In genomic region chr2:219278655-219279150, GRCh38 we compare ENCODE assay signal across 8 cellular contexts. TPM values are rescaled to one million over a fixed set of nuclear protein-coding genes. Genes with fewer than 3 reads are reported as not detected.
DNase-seq lines count a peak whose midpoint lies in the region; ATAC-seq and TF ChIP-seq lines count a peak whose summit lies in the region.

No MANE protein-coding gene starts in this region.

- H3K4me1 Mint-ChIP-seq in activated CD8-positive, alpha-beta T cell treated with anti-CD3 and anti-CD28 coated beads, Interleukin-2, amount 10 ng/mL, durations not matched to agents 7 days and 5 days (ENCODE audit: low read depth), result peaks cover 42% of the 10 kb centered on the region
- peaks cover 59% of the 10 kb centered on the region for H3K4me1 Mint-ChIP-seq in stimulated activated naive CD8-positive, alpha-beta T cell treated with anti-CD3 and anti-CD28 coated beads, Interleukin-15, amount 100 ng/mL, for 72 hours

- peaks cover 6% of the 10 kb centered on the region for H3K4me1 ChIP-seq in HEK293 (ENCODE audit: control insufficient read depth, insufficient read depth, low read length)
- H3K4me1 ChIP-seq in iPS DF 6.9 (ENCODE audit: control insufficient read depth, insufficient read depth, low read length), result peaks cover 9% of the 10 kb centered on the region; the same call in 1 of the 2 replicates

- peak overlapping the region; percentile 54 for H3K4me3 ChIP-seq in HEK293 (ENCODE audit: low read depth, low read length)
- peak overlapping the region; percentile 38; the same call in 1 of the 2 replicates for H3K4me3 ChIP-seq in iPS DF 6.9 (ENCODE audit: low read length)

- no peaks in the 10 kb centered on the region for H3K27me3 ChIP-seq in iPS DF 6.9 (ENCODE audit: control insufficient read depth, insufficient read depth, low read length)

- peaks cover 25% of the 10 kb centered on the region for H3K36me3 Mint-ChIP-seq in activated CD8-positive, alpha-beta T cell treated with anti-CD3 and anti-CD28 coated beads, Interleukin-2, amount 10 ng/mL, durations not matched to agents 7 days and 5 days (ENCODE audit: low read depth)

- no peaks in the 10 kb centered on the region for H3K9me3 ChIP-seq in HEK293 (ENCODE audit: control insufficient read depth, insufficient read depth, low read depth, low read length)
- no peaks in the 10 kb centered on the region for H3K9me3 ChIP-seq in iPS DF 6.9 (ENCODE audit: control insufficient read depth, insufficient read depth, low read length)

- peaks cover 0 to 35% of the 10 kb centered on the region in 2 experiments; a peak in 1 of 3 replicates for H3K36me3 ChIP-seq in HEK293 (ENCODE audit: control insufficient read depth in 2 of 2, insufficient read depth in 1 of 2, low read length in 2 of 2)
- H3K36me3 ChIP-seq in iPS DF 6.9 (ENCODE audit: control insufficient read depth, insufficient read depth, low read length), result no peaks in the 10 kb centered on the region

- no peak for DNase-seq in activated CD8-positive, alpha-beta T cell treated with anti-CD3 and anti-CD28 coated beads, Interleukin-2, amount 10 ng/mL, durations not matched to agents 7 days and 5 days
- no peak for DNase-seq in iPS DF 6.9 (ENCODE audit: low read depth, low spot score)
- DNase-seq in stimulated activated naive CD8-positive, alpha-beta T cell treated with anti-CD3 and anti-CD28 coated beads, Interleukin-15, amount 100 ng/mL, for 72 hours, result no peak
- no peak for DNase-seq in stimulated activated CD8-positive, alpha-beta memory T cell treated with anti-CD3 and anti-CD28 coated beads, Interleukin-4, amount 100 ng/mL, for 48 hours
- DNase-seq in RKO (ENCODE audit: low spot score), result no peak

- no peaks in the 10 kb centered on the region for H3K9me3 Mint-ChIP-seq in activated CD8-positive, alpha-beta T cell treated with anti-CD3 and anti-CD28 coated beads, Interleukin-2, amount 10 ng/mL, durations not matched to agents 7 days and 5 days (ENCODE audit: insufficient read depth)
- H3K9me3 Mint-ChIP-seq in stimulated activated naive CD8-positive, alpha-beta T cell treated with anti-CD3 and anti-CD28 coated beads, Interleukin-15, amount 100 ng/mL, for 72 hours, result no peaks in the 10 kb centered on the region

- peak overlapping the region; percentile 45 for H3K27ac ChIP-seq in HEK293 (ENCODE audit: extremely low read depth, low read depth, low read length)
- H3K27ac ChIP-seq in iPS DF 6.9 (ENCODE audit: low read length), result no peak overlapping the region

- H3K27me3 Mint-ChIP-seq in activated CD8-positive, alpha-beta T cell treated with anti-CD3 and anti-CD28 coated beads, Interleukin-2, amount 10 ng/mL, durations not matched to agents 7 days and 5 days (ENCODE audit: low read depth), result no peaks in the 10 kb centered on the region
- H3K27me3 Mint-ChIP-seq in stimulated activated naive CD8-positive, alpha-beta T cell treated with anti-CD3 and anti-CD28 coated beads, Interleukin-15, amount 100 ng/mL, for 72 hours, result no peaks in the 10 kb centered on the region

- CTCF ChIA-PET in HEK293 (lab: Yijun Ruan, JAX), result interaction anchor here (0.6 to 15.0 kb wide), 18 partner anchors 8 to 1007 kb away, joined by 3 to 297 read pairs (median 4); partner anchors contain the start of genes GLB1L, STK16, TUBA4A and TUBA4B
- CTCF ChIA-PET in activated CD8-positive, alpha-beta T cell treated with anti-CD3 and anti-CD28 coated beads, Interleukin-2, amount 10 ng/mL, durations not matched to agents 7 days and 5 days (lab: Charles Lee), result interaction anchor here (0.6 to 13.6 kb wide), 20 partner anchors 10 to 403 kb away, joined by 3 to 239 read pairs (median 8); partner anchors contain the start of genes CNPPD1, GLB1L, PTPRN and SLC23A3

- TF ChIP-seq CTCF in HEK293 (tag by site-specific recombination; IDR thresholded peaks at IDR 0.05), result no peak

- peak overlapping the region; percentile 98 for H3K27ac Mint-ChIP-seq in activated CD8-positive, alpha-beta T cell treated with anti-CD3 and anti-CD28 coated beads, Interleukin-2, amount 10 ng/mL, durations not matched to agents 7 days and 5 days
- H3K27ac Mint-ChIP-seq in stimulated activated naive CD8-positive, alpha-beta T cell treated with anti-CD3 and anti-CD28 coated beads, Interleukin-15, amount 100 ng/mL, for 72 hours, result peak overlapping the region; percentile 94 to 99

- no peak for ATAC-seq in activated CD8-positive, alpha-beta T cell treated with anti-CD3 and anti-CD28 coated beads, Interleukin-2, amount 10 ng/mL, durations not matched to agents 7 days and 5 days
- ATAC-seq in stimulated activated naive CD8-positive, alpha-beta T cell treated with anti-CD3 and anti-CD28 coated beads, Interleukin-15, amount 100 ng/mL, for 72 hours, result no peak
- no peak for ATAC-seq in HG03520 (IDR thresholded peaks at IDR 0.05; ENCODE audit: unreplicated experiment)
- no peak for ATAC-seq in HG03378 (IDR thresholded peaks at IDR 0.05; ENCODE audit: unreplicated experiment)

- WGBS in iPS DF 6.9 (ENCODE audit: insufficient coverage, insufficient read length), result no CpG with 5 or more reads among the region's 9 CpGs

- POLR2A ChIA-PET in HEK293 (lab: Yijun Ruan, JAX), result interaction anchor here (0.6 to 1.8 kb wide), 15 partner anchors 13 to 102 kb away, joined by 3 to 18 read pairs (median 6); partner anchors contain the start of genes ABCB6, ANKZF1, ATG9A and CNPPD1
- POLR2A ChIA-PET in activated CD8-positive, alpha-beta T cell treated with anti-CD3 and anti-CD28 coated beads, Interleukin-2, amount 10 ng/mL, durations not matched to agents 7 days and 5 days (lab: Charles Lee), result interaction anchor here (0.6 to 3.0 kb wide), 14 partner anchors 9 to 381 kb away, joined by 3 to 42 read pairs (median 8); partner anchors contain the start of genes ANKZF1, ATG9A, CNPPD1 and GLB1L

- H3K4me3 Mint-ChIP-seq in activated CD8-positive, alpha-beta T cell treated with anti-CD3 and anti-CD28 coated beads, Interleukin-2, amount 10 ng/mL, durations not matched to agents 7 days and 5 days, result peak overlapping the region; percentile 93
- peak overlapping the region; percentile 95 to 99 for H3K4me3 Mint-ChIP-seq in stimulated activated naive CD8-positive, alpha-beta T cell treated with anti-CD3 and anti-CD28 coated beads, Interleukin-15, amount 100 ng/mL, for 72 hours

TF ChIP-seq in HEK293, 187 proteins besides CTCF, POLR2A, EP300 and RAD21 (continues in another document):
- peak; percentile 30; the same call in 1 of the 2 replicates for TF ChIP-seq ZNF600 (tag by site-specific recombination; IDR thresholded peaks at IDR 0.05)
- no peak for TF ChIP-seq ZNF664 (tag by site-specific recombination; IDR thresholded peaks at IDR 0.05)
- no peak for TF ChIP-seq SCRT2 (tag by site-specific recombination; IDR thresholded peaks at IDR 0.05)
- peak; percentile 50 for TF ChIP-seq FEZF1 (tag by site-specific recombination; IDR thresholded peaks at IDR 0.05)
- TF ChIP-seq ZSCAN16 (tag by site-specific recombination; IDR thresholded peaks at IDR 0.05), result no peak
- no peak for TF ChIP-seq ZNF791 (tag by site-specific recombination; IDR thresholded peaks at IDR 0.05)
- TF ChIP-seq ZNF416 (tag by site-specific recombination; IDR thresholded peaks at IDR 0.05), result no peak
- TF ChIP-seq, protein P1, sequence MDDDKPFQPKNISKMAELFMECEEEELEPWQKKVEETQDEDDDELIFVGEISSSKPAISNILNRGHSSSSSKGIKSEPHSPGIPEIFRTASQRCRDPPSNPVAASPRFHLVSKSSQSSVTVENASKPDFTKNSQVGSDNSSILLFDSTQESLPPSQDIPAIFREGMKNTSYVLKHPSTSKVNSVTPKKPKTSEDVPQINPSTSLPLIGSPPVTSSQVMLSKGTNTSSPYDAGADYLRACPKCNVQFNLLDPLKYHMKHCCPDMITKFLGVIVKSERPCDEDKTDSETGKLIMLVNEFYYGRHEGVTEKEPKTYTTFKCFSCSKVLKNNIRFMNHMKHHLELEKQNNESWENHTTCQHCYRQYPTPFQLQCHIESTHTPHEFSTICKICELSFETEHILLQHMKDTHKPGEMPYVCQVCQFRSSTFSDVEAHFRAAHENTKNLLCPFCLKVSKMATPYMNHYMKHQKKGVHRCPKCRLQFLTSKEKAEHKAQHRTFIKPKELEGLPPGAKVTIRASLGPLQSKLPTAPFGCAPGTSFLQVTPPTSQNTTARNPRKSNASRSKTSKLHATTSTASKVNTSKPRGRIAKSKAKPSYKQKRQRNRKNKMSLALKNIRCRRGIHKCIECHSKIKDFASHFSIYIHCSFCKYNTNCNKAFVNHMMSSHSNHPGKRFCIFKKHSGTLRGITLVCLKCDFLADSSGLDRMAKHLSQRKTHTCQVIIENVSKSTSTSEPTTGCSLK (tag by site-specific recombination; IDR thresholded peaks at IDR 0.05), result no peak
- no peak for TF ChIP-seq ZNF266 (tag by site-specific recombination; IDR thresholded peaks at IDR 0.05; ENCODE audit: low read depth)
- TF ChIP-seq ZNF433 (tag by site-specific recombination; IDR thresholded peaks at IDR 0.05; ENCODE audit: low read depth), result no peak
- TF ChIP-seq, protein P2, sequence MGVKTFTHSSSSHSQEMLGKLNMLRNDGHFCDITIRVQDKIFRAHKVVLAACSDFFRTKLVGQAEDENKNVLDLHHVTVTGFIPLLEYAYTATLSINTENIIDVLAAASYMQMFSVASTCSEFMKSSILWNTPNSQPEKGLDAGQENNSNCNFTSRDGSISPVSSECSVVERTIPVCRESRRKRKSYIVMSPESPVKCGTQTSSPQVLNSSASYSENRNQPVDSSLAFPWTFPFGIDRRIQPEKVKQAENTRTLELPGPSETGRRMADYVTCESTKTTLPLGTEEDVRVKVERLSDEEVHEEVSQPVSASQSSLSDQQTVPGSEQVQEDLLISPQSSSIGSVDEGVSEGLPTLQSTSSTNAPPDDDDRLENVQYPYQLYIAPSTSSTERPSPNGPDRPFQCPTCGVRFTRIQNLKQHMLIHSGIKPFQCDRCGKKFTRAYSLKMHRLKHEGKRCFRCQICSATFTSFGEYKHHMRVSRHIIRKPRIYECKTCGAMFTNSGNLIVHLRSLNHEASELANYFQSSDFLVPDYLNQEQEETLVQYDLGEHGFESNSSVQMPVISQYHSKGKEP (tag by site-specific recombination; IDR thresholded peaks at IDR 0.05), result no peak
- TF ChIP-seq ZNF596 (tag by site-specific recombination; IDR thresholded peaks at IDR 0.05), result no peak
- TF ChIP-seq ZNF133 (tag by site-specific recombination; IDR thresholded peaks at IDR 0.05), result no peak

RNA-seq across cellular contexts. Expression of gene DNAJB2, which starts 0.5 kb away (rescaled TPM):
- total RNA-seq in activated CD8-positive, alpha-beta T cell treated with anti-CD3 and anti-CD28 coated beads, Interleukin-2, amount 10 ng/mL, durations not matched to agents 7 days and 5 days, result 10 to 100 TPM; 43.5 to 51.1 TPM

RNA-seq across cellular contexts. Expression of gene TUBA4A, which starts 25.0 kb away (rescaled TPM):
- total RNA-seq in activated CD8-positive, alpha-beta T cell treated with anti-CD3 and anti-CD28 coated beads, Interleukin-2, amount 10 ng/mL, durations not matched to agents 7 days and 5 days, result 100 to 1,000 TPM; 286 to 292 TPM

RNA-seq across cellular contexts. Expression of gene TUBA4B, which starts 25.7 kb away (rescaled TPM):
- total RNA-seq in activated CD8-positive, alpha-beta T cell treated with anti-CD3 and anti-CD28 coated beads, Interleukin-2, amount 10 ng/mL, durations not matched to agents 7 days and 5 days, result not detected

RNA-seq across cellular contexts. Expression of gene PTPRN, which starts 30.5 kb away (rescaled TPM):
- under 1 TPM in 1 of 2 experiments, not detected in 1; 0.16 TPM for total RNA-seq in activated CD8-positive, alpha-beta T cell treated with anti-CD3 and anti-CD28 coated beads, Interleukin-2, amount 10 ng/mL, durations not matched to agents 7 days and 5 days

RNA-seq across cellular contexts. Expression of gene STK16, which starts 33.4 kb away (rescaled TPM):
- total RNA-seq in activated CD8-positive, alpha-beta T cell treated with anti-CD3 and anti-CD28 coated beads, Interleukin-2, amount 10 ng/mL, durations not matched to agents 7 days and 5 days, result 10 to 100 TPM; 31.2 to 31.5 TPM
